In genomic region chr6:14211596-14211961, GRCh38 we compare ENCODE assay signal across 1 cellular context.
A peak's percentile ranks its signal among the peaks of the same experiment; 100 is the strongest.
TF ChIP-seq lines count a peak whose summit lies in the region.

No MANE protein-coding gene starts in this region.

TF ChIP-seq in H1, 55 proteins besides CTCF, POLR2A, EP300 and RAD21 (continued from another document):
- TF ChIP-seq NRF1 (IDR thresholded peaks at IDR 0.05; ENCODE audit: low read depth, low read length) (no peak), BACH1 (IDR thresholded peaks at IDR 0.05; ENCODE audit: low read length) (no peak), FOSL1 (IDR thresholded peaks at IDR 0.05; ENCODE audit: insufficient read depth, low read depth, low read length) (no peak), CBX8 (IDR thresholded peaks at IDR 0.05; ENCODE audit: borderline replicate concordance, low read depth, low read length) (no peak), SAP30 (IDR thresholded peaks at IDR 0.05; ENCODE audit: insufficient read depth, insufficient replicate concordance, low read length) (no peak), TCF12 (IDR thresholded peaks at IDR 0.05; ENCODE audit: low read depth, low read length) (no peak), BRCA1 (IDR thresholded peaks at IDR 0.05; ENCODE audit: low read depth, low read length) (no peak), E2F6 (IDR thresholded peaks at IDR 0.05) (peak; percentile 37), SIN3A (conservative IDR thresholded peaks at IDR 0.05 in 1 of 2, IDR thresholded peaks at IDR 0.05 in 1 of 2; ENCODE audit: low read depth in 1 of 2, low read length in 2 of 2) (no peak)
